In genomic region chrX:17531500-17531899, GRCh38 we compare ENCODE assay signal across 1 cellular context.
TF ChIP-seq lines count a peak whose summit lies in the region.

No MANE protein-coding gene starts in this region.

TF ChIP-seq in HCT116, 20 proteins besides CTCF, POLR2A, EP300 and RAD21 (continued from another document):
- TF ChIP-seq EZH2phosphoT487 (IDR thresholded peaks at IDR 0.05; ENCODE audit: borderline replicate concordance) (no peak), EGR1 (IDR thresholded peaks at IDR 0.05; ENCODE audit: low read depth) (no peak), MAX (IDR thresholded peaks at IDR 0.05) (no peak), SP1 (IDR thresholded peaks at IDR 0.05; ENCODE audit: low read depth) (no peak), SRF (IDR thresholded peaks at IDR 0.05; ENCODE audit: low read depth) (no peak), SIN3A (IDR thresholded peaks at IDR 0.05; ENCODE audit: low read depth) (no peak)
TF ChIP-seq in HCT116: peak in this region for 0.
